Comparison of ENCODE assay signal across 22 cellular contexts in the genomic region with DNA sequence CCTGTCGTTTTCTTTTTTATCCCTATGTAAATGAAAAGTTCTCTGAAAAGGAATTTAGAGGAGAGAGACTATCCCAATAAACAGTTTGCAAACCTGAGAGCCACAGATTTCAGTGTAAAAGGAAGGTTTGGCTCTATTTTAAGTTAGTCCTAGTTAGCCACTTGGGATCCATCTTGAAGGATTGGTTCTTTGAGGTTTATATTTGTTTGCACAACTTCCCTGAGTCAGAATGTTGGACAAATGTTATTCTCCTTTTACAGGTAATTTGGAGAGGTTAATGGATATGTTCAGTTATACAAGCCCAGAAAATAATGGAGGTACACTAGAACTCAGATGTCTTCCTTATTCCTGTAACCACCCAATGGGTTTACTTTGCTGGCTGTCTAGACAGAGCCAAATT.
"Had no signal": no experiment of that assay in that cellular context is flagged by ENCODE, and none has a peak within 500 bp of the region (broad histone marks: within the 10 kb centered on the region; RNA-seq: fewer than 3 reads in every experiment).

No MANE protein-coding gene starts in this region.

- H3K9ac ChIP-seq: KMS-11 had no signal

- H3K36me3 Mint-ChIP-seq: IgD-negative memory B cell had no signal

- DNase-seq: Kasumi-1, MM.1S, NCI-H1092 treated with DMSO at 0.1 percent for 48 hours, NCI-H1436, NCI-H187, NCI-H2029, NCI-H2081 treated with DMSO at 0.1 percent for 48 hours, NCI-H2171 treated with DMSO at 0.1 percent for 48 hours, NCI-H345, NCI-H446 treated with DMSO at 0.1 percent for 48 hours, NCI-H510A treated with DMSO at 0.1 percent for 48 hours, NCI-H526, NCI-H774, PC-9, Peyer's patch, SHP77 treated with DMSO at 0.1 percent for 48 hours had no signal

- H3K4me3 ChIP-seq: K562, PC-9, Peyer's patch, SJSA1, SK-N-MC had no signal

- H3K4me3 Mint-ChIP-seq: IgD-negative memory B cell had no signal

- H3K36me3 ChIP-seq: Peyer's patch had no signal

- H3K9me3 ChIP-seq: Peyer's patch had no signal

- H3K9me3 Mint-ChIP-seq: IgD-negative memory B cell had no signal

- H3K27me3 Mint-ChIP-seq: IgD-negative memory B cell had no signal

- H3K27ac ChIP-seq: KMS-11, PC-9, Peyer's patch, SJSA1, SK-N-MC had no signal

- ATAC-seq: K562, Right ventricle myocardium inferior had no signal

- H3K4me2 ChIP-seq: KMS-11, PC-9 had no signal

- H3K27me3 ChIP-seq: Peyer's patch, SJSA1 had no signal

- H2AFZ ChIP-seq: PC-9 had no signal
